In the genomic region with DNA sequence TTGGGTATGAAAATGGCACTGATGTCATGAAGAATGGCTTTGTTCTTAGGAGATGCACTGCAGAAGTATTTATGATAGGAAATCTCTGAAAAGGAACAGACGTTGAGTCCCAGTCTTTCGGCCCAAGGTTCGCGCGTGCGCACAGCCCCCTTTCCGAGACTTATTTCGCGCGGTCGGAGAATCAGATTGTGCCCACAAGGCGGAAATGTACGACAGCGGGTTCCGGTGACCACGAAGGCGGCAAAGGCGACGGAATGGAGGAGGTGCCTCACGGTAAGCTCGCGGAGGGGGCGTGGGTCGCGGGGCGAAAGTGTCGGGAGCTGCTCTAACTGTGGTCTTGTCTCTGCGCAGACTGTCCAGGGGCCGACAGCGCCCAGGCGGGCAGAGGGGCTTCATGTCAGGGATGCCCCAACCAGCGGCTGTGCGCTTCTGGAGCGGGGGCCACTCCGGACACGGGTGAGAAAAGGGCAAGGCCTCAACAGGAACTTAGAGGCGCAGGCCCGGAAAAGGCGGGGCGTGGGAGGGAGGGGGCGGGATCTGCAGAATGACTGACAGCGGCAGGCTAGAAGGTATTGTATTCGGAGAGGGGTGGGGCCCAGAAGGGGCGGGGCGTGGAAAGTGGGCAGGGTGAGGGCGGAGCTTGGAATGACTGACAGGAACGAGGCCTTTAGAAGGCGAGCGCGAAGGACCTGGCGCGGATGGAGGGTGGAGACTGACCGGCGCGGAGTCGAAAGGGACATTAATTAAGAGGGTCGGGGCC, we compare ENCODE assay signal across 8 cellular contexts. TPM values are rescaled to one million over a fixed set of nuclear protein-coding genes. Genes with fewer than 3 reads are reported as not detected.
DNase-seq lines count a peak whose midpoint lies in the region; ATAC-seq and TF ChIP-seq lines count a peak whose summit lies in the region.

TSS of gene NUBP1 (plus strand) at position 233 of the 760 bp plus-strand sequence. CDS start at position 255, 22 bp downstream.

- H3K9me3 Mint-ChIP-seq in endothelial cell (ENCODE audit: unreplicated experiment), result no peaks in the 10 kb centered on the region

- H3F3A ChIP-seq in OCI-LY1 (ENCODE audit: insufficient read depth, low read length), result no peaks in the 10 kb centered on the region

- no peaks in the 10 kb centered on the region for H4K20me1 ChIP-seq in OCI-LY1 (ENCODE audit: insufficient read depth, low read length)

- H3K9ac ChIP-seq in HUES64 (ENCODE audit: low read depth, low read length) (peak within 1 kb of the TSS; percentile 93), OCI-LY1 (ENCODE audit: low read length) (peak within 1 kb of the TSS; percentile 68)

- DNase-seq in Caki2 (ENCODE audit: low read depth), result peak; percentile 98
- peak; percentile 99 for DNase-seq in activated CD8-positive, alpha-beta memory T cell treated with anti-CD3 and anti-CD28 coated beads, Interleukin-2, amount 50 U/mL, for 48 hours
- peak; percentile 99 for DNase-seq in endothelial cell (ENCODE audit: low spot score)
- peak; percentile 99 for DNase-seq in midbrain (lab: John Stamatoyannopoulos, UW)
- peak; percentile 99 for DNase-seq in stimulated activated CD8-positive, alpha-beta memory T cell treated with anti-CD3 and anti-CD28 coated beads, Interleukin-2, amount 100 ng/mL, for 1 hour (ENCODE audit: low read depth in 2 of 2)

- H3K4me3 Mint-ChIP-seq in endothelial cell (ENCODE audit: unreplicated experiment), result peak within 1 kb of the TSS; percentile 93

- H3K4me3 ChIP-seq in HUES64 (ENCODE audit: low read length) (peak within 1 kb of the TSS; percentile 86), OCI-LY1 (ENCODE audit: low read depth, low read length, poor library complexity, severe bottlenecking) (peak within 1 kb of the TSS; percentile 61)

- H2AFZ ChIP-seq in OCI-LY1 (ENCODE audit: low read length), result no peak within 1 kb of the TSS

- H3K9me2 ChIP-seq in OCI-LY1 (ENCODE audit: low read depth, low read length), result no peaks in the 10 kb centered on the region

- peaks cover 4% of the 10 kb centered on the region for H3K27me3 Mint-ChIP-seq in endothelial cell (ENCODE audit: unreplicated experiment)

- peak within 1 kb of the TSS; percentile 74 for H3K4me2 ChIP-seq in OCI-LY1 (ENCODE audit: low read length)

- WGBS in HUES64, result under 1% methylated on average over 57 of the region's 57 CpGs

- TF ChIP-seq CTCF in OCI-LY1 (IDR thresholded peaks at IDR 0.05; ENCODE audit: low read length) (no peak), endothelial cell (IDR thresholded peaks at IDR 0.05; ENCODE audit: unreplicated experiment) (no peak)

- H3K27ac Mint-ChIP-seq in endothelial cell (ENCODE audit: unreplicated experiment), result peak within 1 kb of the TSS; percentile 99

- H3K27ac ChIP-seq in HUES64 (ENCODE audit: low read depth, low read length) (peak within 1 kb of the TSS; percentile 86), OCI-LY1 (ENCODE audit: low read depth, low read length, poor library complexity, severe bottlenecking) (peak within 1 kb of the TSS; percentile 72)

- H3K4me1 Mint-ChIP-seq in endothelial cell (ENCODE audit: unreplicated experiment), result peaks cover 13% of the 10 kb centered on the region

- H3K9me3 ChIP-seq in HUES64 (ENCODE audit: insufficient read depth, low read depth, low read length), result no peaks in the 10 kb centered on the region
- H3K9me3 ChIP-seq in OCI-LY1 (ENCODE audit: low read length), result no peaks in the 10 kb centered on the region

- ATAC-seq in GM21423 (IDR thresholded peaks at IDR 0.05; ENCODE audit: unreplicated experiment), result peak; percentile 86

- no peaks in the 10 kb centered on the region for H3K36me3 Mint-ChIP-seq in endothelial cell (ENCODE audit: low read depth, unreplicated experiment)

- no peaks in the 10 kb centered on the region for H3K79me2 ChIP-seq in OCI-LY1 (ENCODE audit: insufficient read depth, low read length)

- in situ Hi-C loops in Caki2 (cut with HindIII; ENCODE audit: low pct_unique_long_range_greater_than_20kb, low sequenced_read_pairs), result no loop called here

- H3K36me3 ChIP-seq in HUES64 (ENCODE audit: insufficient read depth, low read length) (peaks cover 9% of the 10 kb centered on the region; the same call in 1 of the 2 replicates), OCI-LY1 (ENCODE audit: insufficient read depth, low read length) (peaks cover 13% of the 10 kb centered on the region)

- no peaks in the 10 kb centered on the region for H3K4me1 ChIP-seq in HUES64 (ENCODE audit: insufficient read depth, low read length)
- peaks cover 27% of the 10 kb centered on the region for H3K4me1 ChIP-seq in OCI-LY1 (ENCODE audit: insufficient read depth, low read length, severe bottlenecking)

- H3K27me3 ChIP-seq in HUES64 (ENCODE audit: insufficient read depth, low read length) (no peaks in the 10 kb centered on the region), OCI-LY1 (ENCODE audit: insufficient read depth, low read length) (no peaks in the 10 kb centered on the region)

RNA-seq across cellular contexts. Expression of gene NUBP1, which starts in this region (rescaled TPM):
- total RNA-seq in Caki2 (2014; rRNA removed; shearing (Covaris generic); ENCODE audit: low replicate concordance), result 35.2 and 57.7 TPM in 2 replicates
- 42.2 TPM for polyA plus RNA-seq in HUES64 (2013, experiment 1 of 2)
- polyA plus RNA-seq in HUES64 (2013, experiment 2 of 2), result 42.2 TPM
- 18.4 TPM for total RNA-seq in endothelial cell (ENCODE audit: unreplicated experiment)

Comparison
In these comparisons a context has a peak if more than half of its experiments do, and no peak if none do; other contexts are left out.
1. Peak in every context shown above with its lines: DNase-seq, ATAC-seq, H3K4me3 ChIP-seq and H3K27ac ChIP-seq.